18 cellular contexts compared by ENCODE assay signal in genomic region chr16:56577300-56577625, GRCh38. TPM values are rescaled to one million over a fixed set of nuclear protein-coding genes. Genes with fewer than 3 reads are reported as not detected.
DNase-seq lines count a peak whose midpoint lies in the region; ATAC-seq and TF ChIP-seq lines count a peak whose summit lies in the region.
"Had no signal": no experiment of that assay in that cellular context is flagged by ENCODE, and none has a peak within 500 bp of the region (broad histone marks: within the 10 kb centered on the region; RNA-seq: fewer than 3 reads in every experiment).

No MANE protein-coding gene starts in this region.

- H3K4me2 ChIP-seq in KMS-11: no peak overlapping the region

- H3K4me3 ChIP-seq in ACC112 (ENCODE audit: low read depth, low read length): no peak overlapping the region
- no peak overlapping the region for H3K4me3 ChIP-seq in KMS-11 (IDR thresholded peaks at IDR 0.05; ENCODE audit: insufficient read depth, low read depth, low read length)
- no peak overlapping the region for H3K4me3 ChIP-seq in H7 (ENCODE audit: insufficient read depth, low read depth, low read length)
- H3K4me3 ChIP-seq: gastrocnemius medialis, lower lobe of right lung, tibial artery had no signal

- TF ChIP-seq CTCF in 22Rv1 (IDR thresholded peaks at IDR 0.05) (peak; percentile 56), KMS-11 (conservative IDR thresholded peaks at IDR 0.05; ENCODE audit: low read depth, low read length) (no peak), foreskin keratinocyte (conservative IDR thresholded peaks at IDR 0.05) (no peak)

- peak overlapping the region; percentile 60 for H2AFZ ChIP-seq in ACC112 (ENCODE audit: low read length, unreplicated experiment)
- H2AFZ ChIP-seq in KMS-11 (ENCODE audit: low read depth): peak overlapping the region; percentile 24; the same call in 1 of the 2 replicates

- H3K36me3 ChIP-seq in ACC112 (ENCODE audit: insufficient read depth, low read length) (no peaks in the 10 kb centered on the region), KMS-11 (ENCODE audit: insufficient read depth) (no peaks in the 10 kb centered on the region), H7 (replicated peaks; ENCODE audit: control insufficient read depth, insufficient read depth, low read length) (no peaks in the 10 kb centered on the region)
- H3K36me3 ChIP-seq: gastrocnemius medialis, lower lobe of right lung, tibial artery, WERI-Rb-1 had no signal

- H3K9ac ChIP-seq in KMS-11: no peak overlapping the region

- H3K79me2 ChIP-seq in ACC112 (ENCODE audit: control insufficient read depth, insufficient read depth, low read length, unreplicated experiment) (no peaks in the 10 kb centered on the region), KMS-11 (ENCODE audit: insufficient read depth, low read depth) (no peaks in the 10 kb centered on the region)

- ATAC-seq in activated T-helper 17 cell treated with anti-CD3 and anti-CD28 coated beads, Interleukin-2, amount 50 U/mL, for 72 hours (replicated peaks): no peak
- no peak for ATAC-seq in foreskin keratinocyte
- no peak for ATAC-seq in GM18867 (IDR thresholded peaks at IDR 0.05; ENCODE audit: unreplicated experiment)

- H4K20me1 ChIP-seq in KMS-11 (ENCODE audit: insufficient read depth): no peaks in the 10 kb centered on the region

- peaks cover 9% of the 10 kb centered on the region for H3K4me1 Mint-ChIP-seq in activated T-helper 17 cell treated with anti-CD3 and anti-CD28 coated beads, Interleukin-2, amount 50 U/mL, for 72 hours

- DNase-seq in foreskin keratinocyte: no peak
- no peak for DNase-seq in H7
- DNase-seq: GOT3, NCI-H2081 treated with DMSO at 0.1 percent for 48 hours, NCI-H446 treated with DMSO at 0.1 percent for 48 hours had no signal

- no peaks in the 10 kb centered on the region for H3K9me3 Mint-ChIP-seq in activated T-helper 17 cell treated with anti-CD3 and anti-CD28 coated beads, Interleukin-2, amount 50 U/mL, for 72 hours

- H3K4me1 ChIP-seq in ACC112 (ENCODE audit: control insufficient read depth, insufficient read depth, low read length, unreplicated experiment): peaks cover 2% of the 10 kb centered on the region
- H3K4me1 ChIP-seq in KMS-11 (ENCODE audit: low read depth, poor library complexity, severe bottlenecking): peaks cover 9% of the 10 kb centered on the region
- H3K4me1 ChIP-seq in foreskin keratinocyte: no peaks in the 10 kb centered on the region
- H3K4me1 ChIP-seq: gastrocnemius medialis, lower lobe of right lung had no signal

- no peak overlapping the region for H3K4me3 Mint-ChIP-seq in activated T-helper 17 cell treated with anti-CD3 and anti-CD28 coated beads, Interleukin-2, amount 50 U/mL, for 72 hours

- H3K27me3 ChIP-seq in ACC112 (ENCODE audit: insufficient read depth, low read length) (no peaks in the 10 kb centered on the region), KMS-11 (ENCODE audit: insufficient read depth, low read depth) (no peaks in the 10 kb centered on the region), foreskin keratinocyte (no peaks in the 10 kb centered on the region), H7 (ENCODE audit: control insufficient read depth, insufficient read depth, low read length) (no peaks in the 10 kb centered on the region)
- H3K27me3 ChIP-seq: gastrocnemius medialis, tibial artery had no signal

- H3K36me3 Mint-ChIP-seq in activated T-helper 17 cell treated with anti-CD3 and anti-CD28 coated beads, Interleukin-2, amount 50 U/mL, for 72 hours (ENCODE audit: low read depth): no peaks in the 10 kb centered on the region

- H3K27me3 Mint-ChIP-seq in activated T-helper 17 cell treated with anti-CD3 and anti-CD28 coated beads, Interleukin-2, amount 50 U/mL, for 72 hours: no peaks in the 10 kb centered on the region

- H3K27ac ChIP-seq in 22Rv1 (no peak overlapping the region), ACC112 (ENCODE audit: low read depth, low read length) (no peak overlapping the region), KMS-11 (no peak overlapping the region), foreskin keratinocyte (no peak overlapping the region)
- H3K27ac ChIP-seq: gastrocnemius medialis, lower lobe of right lung, tibial artery, WERI-Rb-1 had no signal

- H3K27ac Mint-ChIP-seq in activated T-helper 17 cell treated with anti-CD3 and anti-CD28 coated beads, Interleukin-2, amount 50 U/mL, for 72 hours: peak overlapping the region; percentile 81

RNA-seq across cellular contexts. Expression of gene MT3, which starts 12.1 kb away (rescaled TPM):
- 10 to 100 TPM in 1 of 2 donors, 1 to 10 TPM in 1; 3.0 to 73.8 TPM for total RNA-seq in activated T-helper 17 cell treated with anti-CD3 and anti-CD28 coated beads, Interleukin-2, amount 50 U/mL, for 72 hours
- not detected in 2 replicates for total RNA-seq in foreskin keratinocyte
- not detected in 2 replicates for polyA plus RNA-seq in foreskin keratinocyte
- total RNA-seq in H7 (2014; rRNA removed; shearing (Covaris generic)): 0.31 TPM in 1 of 2 replicates, not detected in the other
- total RNA-seq: Daoy, gastrocnemius medialis, kidney, lower lobe of right lung, osteoblast, SK-MEL-5 had no signal

RNA-seq across cellular contexts. Expression of gene MT4, which starts 12.4 kb away (rescaled TPM):
- total RNA-seq in activated T-helper 17 cell treated with anti-CD3 and anti-CD28 coated beads, Interleukin-2, amount 50 U/mL, for 72 hours: not detected
- total RNA-seq in foreskin keratinocyte: not detected in 2 replicates
- polyA plus RNA-seq in foreskin keratinocyte: not detected in 2 replicates
- total RNA-seq in H7 (2014; rRNA removed; shearing (Covaris generic)): not detected in 2 replicates
- total RNA-seq: Daoy, gastrocnemius medialis, kidney, lower lobe of right lung, osteoblast, SK-MEL-5 had no signal

RNA-seq across cellular contexts. Expression of gene MT2A, which starts 31.1 kb away (rescaled TPM):
- total RNA-seq in activated T-helper 17 cell treated with anti-CD3 and anti-CD28 coated beads, Interleukin-2, amount 50 U/mL, for 72 hours: 100 to 1,000 TPM in 1 of 2 donors, 10 to 100 TPM in 1; 25.6 to 114 TPM
- total RNA-seq in foreskin keratinocyte: 4,420 and 5,254 TPM in 2 replicates
- polyA plus RNA-seq in foreskin keratinocyte: 5,670 and 6,844 TPM in 2 replicates
- total RNA-seq in H7 (2014; rRNA removed; shearing (Covaris generic)): 31.9 and 36.9 TPM in 2 replicates

RNA-seq across cellular contexts. Expression of gene MT1E, which starts 48.3 kb away (rescaled TPM):
- total RNA-seq in activated T-helper 17 cell treated with anti-CD3 and anti-CD28 coated beads, Interleukin-2, amount 50 U/mL, for 72 hours: under 1 TPM in 1 of 2 donors, not detected in 1; 0.53 TPM
- total RNA-seq in foreskin keratinocyte: 438 and 932 TPM in 2 replicates
- polyA plus RNA-seq in foreskin keratinocyte: 406 and 867 TPM in 2 replicates
- 22.3 and 35.8 TPM in 2 replicates for total RNA-seq in H7 (2014; rRNA removed; shearing (Covaris generic))
- total RNA-seq: SK-MEL-5 had no signal

RNA-seq across cellular contexts. Expression of gene MT1M, which starts 55.2 kb away (rescaled TPM):
- not detected for total RNA-seq in activated T-helper 17 cell treated with anti-CD3 and anti-CD28 coated beads, Interleukin-2, amount 50 U/mL, for 72 hours
- total RNA-seq in foreskin keratinocyte: 0.24 TPM in 1 of 2 replicates, not detected in the other
- 0.24 and 0.29 TPM in 2 replicates for polyA plus RNA-seq in foreskin keratinocyte
- total RNA-seq in H7 (2014; rRNA removed; shearing (Covaris generic)): 0.80 and 0.81 TPM in 2 replicates
- total RNA-seq: SK-MEL-5 had no signal

Comparison
In these comparisons a context has a peak if more than half of its experiments do, and no peak if none do; other contexts are left out.
1. RNA of gene MT2A, which starts 31.1 kb away (total RNA-seq): 4,420 to 5,254 TPM in foreskin keratinocyte; 25.6 to 114 TPM in activated T-helper 17 cell treated with anti-CD3 and anti-CD28 coated beads, Interleukin-2, amount 50 U/mL, for 72 hours and 31.9 to 36.9 TPM in H7; every median in the first group is over 10 times any median in the second.